Comparison of ENCODE assay signal across 1 cellular context in genomic region chr1:156126701-156127534, GRCh38.
TF ChIP-seq lines count a peak whose summit lies in the region.

No MANE protein-coding gene starts in this region.

TF ChIP-seq in K562, 482 proteins besides CTCF, POLR2A, EP300 and RAD21 (continued from another document):
- TF ChIP-seq NR3C1 (CRISPR knock-in tag; IDR thresholded peaks at IDR 0.05) (no peak), ZNF197 (CRISPR knock-in tag; IDR thresholded peaks at IDR 0.05; ENCODE audit: low read depth) (no peak), ZBED1 (IDR thresholded peaks at IDR 0.05) (no peak), SPI1 (IDR thresholded peaks at IDR 0.05; ENCODE audit: borderline replicate concordance, low read depth, low read length) (peak; percentile 87), ID3 (CRISPR knock-in tag; IDR thresholded peaks at IDR 0.05) (no peak), ID3 (tag; IDR thresholded peaks at IDR 0.05) (0 out of 2 replicates have a peak, but pooled peaks have one; percentile 20), MEF2A (IDR thresholded peaks at IDR 0.05; ENCODE audit: control insufficient read depth, low read depth, low read length) (no peak), HDAC1 (IDR thresholded peaks at IDR 0.05) (peak in 1 of 2 experiments; percentile 52; a peak in 1 of 4 replicates), BRD9 (IDR thresholded peaks at IDR 0.05; ENCODE audit: low read depth, partially characterized antibody) (no peak), MNT (conservative IDR thresholded peaks at IDR 0.05) (peak; percentile 19 to 76; a peak in 3 of 4 replicates), ATF1 (CRISPR knock-in tag; IDR thresholded peaks at IDR 0.05) (no peak), ATF1 (tag; IDR thresholded peaks at IDR 0.05) (no peak), ELF4 (CRISPR knock-in tag; IDR thresholded peaks at IDR 0.05) (0 out of 2 replicates have a peak, but pooled peaks have one; percentile 15), BRD4 (IDR thresholded peaks at IDR 0.05) (no peak), NR0B1 (IDR thresholded peaks at IDR 0.05; ENCODE audit: partially characterized antibody) (no peak), MYNN (IDR thresholded peaks at IDR 0.05) (peak; percentile 89), MYNN (CRISPR knock-in tag; IDR thresholded peaks at IDR 0.05) (no peak), SMARCB1 (IDR thresholded peaks at IDR 0.05; ENCODE audit: insufficient read length, low read depth) (no peak), ATF2 (CRISPR knock-in tag; IDR thresholded peaks at IDR 0.05) (no peak), ETV6 (IDR thresholded peaks at IDR 0.05; ENCODE audit: borderline replicate concordance in 1 of 2, low read depth in 2 of 2, low read length in 1 of 2) (peak in 1 of 2 experiments; percentile 42; a peak in 1 of 4 replicates), ETV6 (CRISPR knock-in tag; IDR thresholded peaks at IDR 0.05; ENCODE audit: borderline replicate concordance) (no peak), JUNB (CRISPR knock-in tag; conservative IDR thresholded peaks at IDR 0.05) (0 out of 2 replicates have a peak, but pooled peaks have one; percentile 8), CHD1 (IDR thresholded peaks at IDR 0.05; ENCODE audit: low read length) (no peak), NRF1 (conservative IDR thresholded peaks at IDR 0.05 in 1 of 2, IDR thresholded peaks at IDR 0.05 in 1 of 2) (peak; percentile 11 to 22; a peak in 1 of 4 replicates), NCOA2 (IDR thresholded peaks at IDR 0.05; ENCODE audit: partially characterized antibody in 2 of 2) (no peak), JUND (IDR thresholded peaks at IDR 0.05; ENCODE audit: borderline replicate concordance, low read depth, low read length) (peak; percentile 93), JUND (tag; IDR thresholded peaks at IDR 0.05; ENCODE audit: borderline replicate concordance, low read depth, low read length) (peak; percentile 83; the same call in 2 of the 3 replicates), PTBP1 (IDR thresholded peaks at IDR 0.05; ENCODE audit: low read depth, low read length) (no peak), TOE1 (IDR thresholded peaks at IDR 0.05; ENCODE audit: borderline replicate concordance) (no peak), TOE1 (CRISPR knock-in tag; IDR thresholded peaks at IDR 0.05; ENCODE audit: borderline replicate concordance, low read depth) (no peak), CHD2 (IDR thresholded peaks at IDR 0.05; ENCODE audit: low read depth, low read length) (no peak), NFE2L1 (tag; IDR thresholded peaks at IDR 0.05; ENCODE audit: borderline replicate concordance, low read depth) (no peak), ZNF511 (CRISPR knock-in tag; IDR thresholded peaks at IDR 0.05) (no peak), ZNF274 (IDR thresholded peaks at IDR 0.05; ENCODE audit: borderline replicate concordance, low read depth, low read length) (no peak), ARID1B (IDR thresholded peaks at IDR 0.05) (peak; percentile 64), ZNF384 (IDR thresholded peaks at IDR 0.05; ENCODE audit: low read depth, low read length) (peak; percentile 86), MAFF (IDR thresholded peaks at IDR 0.05; ENCODE audit: low read length) (peak; percentile 24; the same call in 1 of the 2 replicates), POLR2H (tag; IDR thresholded peaks at IDR 0.05; ENCODE audit: low read depth) (no peak), SREBF1 (IDR thresholded peaks at IDR 0.05; ENCODE audit: borderline replicate concordance, low read depth, low read length) (no peak), RBFOX2 (IDR thresholded peaks at IDR 0.05; ENCODE audit: low read depth, low read length) (peak; percentile 56), SUPT5H (IDR thresholded peaks at IDR 0.05) (no peak), PTRF (tag; IDR thresholded peaks at IDR 0.05) (no peak), CBX2 (IDR thresholded peaks at IDR 0.05; ENCODE audit: insufficient read depth, low read length, poor library complexity, severe bottlenecking) (no peak), GTF2F1 (IDR thresholded peaks at IDR 0.05; ENCODE audit: low read depth, low read length) (no peak), MEIS2 (IDR thresholded peaks at IDR 0.05; ENCODE audit: partially characterized antibody) (no peak), ZFP36 (IDR thresholded peaks at IDR 0.05; ENCODE audit: low read depth, low read length, partially characterized antibody) (no peak), NFXL1 (CRISPR knock-in tag; IDR thresholded peaks at IDR 0.05) (no peak), ZBTB2 (IDR thresholded peaks at IDR 0.05) (peak; percentile 62; the same call in 1 of the 2 replicates), MTA2 (IDR thresholded peaks at IDR 0.05; ENCODE audit: low read depth) (peak; percentile 32; the same call in 1 of the 2 replicates), NCOR1 (IDR thresholded peaks at IDR 0.05) (no peak), MBD1 (CRISPR knock-in tag; IDR thresholded peaks at IDR 0.05) (no peak), HMBOX1 (IDR thresholded peaks at IDR 0.05) (peak; percentile 83), ETV1 (tag; conservative IDR thresholded peaks at IDR 0.05; ENCODE audit: low read depth) (no peak), KLF6 (CRISPR knock-in tag; IDR thresholded peaks at IDR 0.05; ENCODE audit: borderline replicate concordance) (no peak), HDAC6 (IDR thresholded peaks at IDR 0.05; ENCODE audit: low read depth, low read length) (no peak), ZNF445 (CRISPR knock-in tag; IDR thresholded peaks at IDR 0.05; ENCODE audit: low read depth) (no peak), MLX (CRISPR knock-in tag; conservative IDR thresholded peaks at IDR 0.05) (no peak), FOXP4 (CRISPR knock-in tag; IDR thresholded peaks at IDR 0.05; ENCODE audit: borderline replicate concordance) (0 out of 2 replicates have a peak, but pooled peaks have one; percentile 79)
